Comparison of ENCODE assay signal across 1 cellular context in the genomic region with DNA sequence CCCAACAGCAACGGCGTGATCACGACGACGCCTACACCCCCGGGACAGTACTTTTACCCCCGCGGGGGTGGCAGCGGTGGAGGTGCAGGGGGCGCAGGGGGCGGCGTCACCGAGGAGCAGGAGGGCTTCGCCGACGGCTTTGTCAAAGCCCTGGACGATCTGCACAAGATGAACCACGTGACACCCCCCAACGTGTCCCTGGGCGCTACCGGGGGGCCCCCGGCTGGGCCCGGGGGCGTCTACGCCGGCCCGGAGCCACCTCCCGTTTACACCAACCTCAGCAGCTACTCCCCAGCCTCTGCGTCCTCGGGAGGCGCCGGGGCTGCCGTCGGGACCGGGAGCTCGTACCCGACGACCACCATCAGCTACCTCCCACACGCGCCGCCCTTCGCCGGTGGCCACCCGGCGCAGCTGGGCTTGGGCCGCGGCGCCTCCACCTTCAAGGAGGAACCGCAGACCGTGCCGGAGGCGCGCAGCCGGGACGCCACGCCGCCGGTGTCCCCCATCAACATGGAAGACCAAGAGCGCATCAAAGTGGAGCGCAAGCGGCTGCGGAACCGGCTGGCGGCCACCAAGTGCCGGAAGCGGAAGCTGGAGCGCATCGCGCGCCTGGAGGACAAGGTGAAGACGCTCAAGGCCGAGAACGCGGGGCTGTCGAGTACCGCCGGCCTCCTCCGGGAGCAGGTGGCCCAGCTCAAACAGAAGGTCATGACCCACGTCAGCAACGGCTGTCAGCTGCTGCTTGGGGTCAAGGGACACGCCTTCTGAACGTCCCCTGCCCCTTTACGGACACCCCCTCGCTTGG.
TF ChIP-seq lines count a peak whose summit lies in the region.

No MANE protein-coding gene starts in this region.

TF ChIP-seq in HepG2, 621 proteins besides CTCF, POLR2A, EP300 and RAD21 (continued from another document and continues in another):
- TF ChIP-seq ZBTB33 (CRISPR knock-in tag; IDR thresholded peaks at IDR 0.05) (0 out of 2 replicates have a peak, but pooled peaks have one; percentile 18), THAP7 (CRISPR knock-in tag; IDR thresholded peaks at IDR 0.05) (no peak), SRF (IDR thresholded peaks at IDR 0.05; ENCODE audit: low read depth, low read length) (no peak), XBP1 (CRISPR knock-in tag; IDR thresholded peaks at IDR 0.05) (no peak), PHF21A (CRISPR knock-in tag; IDR thresholded peaks at IDR 0.05) (peak; percentile 57), ZSCAN22 (CRISPR knock-in tag; IDR thresholded peaks at IDR 0.05) (no peak), TFDP2 (CRISPR knock-in tag; IDR thresholded peaks at IDR 0.05) (peak; percentile 80), ZNF773 (CRISPR knock-in tag; IDR thresholded peaks at IDR 0.05; ENCODE audit: borderline replicate concordance) (peak; percentile 45; the same call in 1 of the 2 replicates), ZNF501 (CRISPR knock-in tag; IDR thresholded peaks at IDR 0.05) (no peak), ZNF678 (CRISPR knock-in tag; IDR thresholded peaks at IDR 0.05) (no peak), ZFP62 (CRISPR knock-in tag; IDR thresholded peaks at IDR 0.05) (no peak), ZNF326 (CRISPR knock-in tag; IDR thresholded peaks at IDR 0.05; ENCODE audit: borderline replicate concordance) (no peak), GFI1 (CRISPR knock-in tag; IDR thresholded peaks at IDR 0.05; ENCODE audit: borderline replicate concordance) (peak; percentile 32; the same call in 1 of the 2 replicates), ZBTB7B (CRISPR knock-in tag; IDR thresholded peaks at IDR 0.05) (no peak; the same call in 1 of the 2 replicates), ZNF564 (CRISPR knock-in tag; IDR thresholded peaks at IDR 0.05) (peak; percentile 41; the same call in 1 of the 2 replicates), MTA3 (CRISPR knock-in tag; IDR thresholded peaks at IDR 0.05) (no peak), ZNF546 (CRISPR knock-in tag; conservative IDR thresholded peaks at IDR 0.05) (no peak), ZNF598 (CRISPR knock-in tag; IDR thresholded peaks at IDR 0.05; ENCODE audit: borderline replicate concordance) (no peak), HNRNPLL (IDR thresholded peaks at IDR 0.05; ENCODE audit: low read depth, low read length, poor library complexity, severe bottlenecking) (peak; percentile 58), TOPORS (CRISPR knock-in tag; IDR thresholded peaks at IDR 0.05) (no peak), ZNF576 (CRISPR knock-in tag; IDR thresholded peaks at IDR 0.05) (no peak), CREB1 (IDR thresholded peaks at IDR 0.05) (no peak), CREB1 (CRISPR knock-in tag; IDR thresholded peaks at IDR 0.05) (no peak), ZNF10 (CRISPR knock-in tag; IDR thresholded peaks at IDR 0.05; ENCODE audit: borderline replicate concordance, low read depth) (no peak), TCF12 (IDR thresholded peaks at IDR 0.05) (no peak), TCF12 (CRISPR knock-in tag; IDR thresholded peaks at IDR 0.05) (peak; percentile 56; the same call in 1 of the 2 replicates), ZNF850 (CRISPR knock-in tag; conservative IDR thresholded peaks at IDR 0.05) (no peak), NAIF1 (CRISPR knock-in tag; IDR thresholded peaks at IDR 0.05; ENCODE audit: borderline replicate concordance) (no peak; the same call in 1 of the 2 replicates), MBNL3 (CRISPR knock-in tag; conservative IDR thresholded peaks at IDR 0.05) (no peak), ZMAT5 (CRISPR knock-in tag; IDR thresholded peaks at IDR 0.05; ENCODE audit: borderline replicate concordance, low read depth) (no peak)
- TF ChIP-seq, protein P1, sequence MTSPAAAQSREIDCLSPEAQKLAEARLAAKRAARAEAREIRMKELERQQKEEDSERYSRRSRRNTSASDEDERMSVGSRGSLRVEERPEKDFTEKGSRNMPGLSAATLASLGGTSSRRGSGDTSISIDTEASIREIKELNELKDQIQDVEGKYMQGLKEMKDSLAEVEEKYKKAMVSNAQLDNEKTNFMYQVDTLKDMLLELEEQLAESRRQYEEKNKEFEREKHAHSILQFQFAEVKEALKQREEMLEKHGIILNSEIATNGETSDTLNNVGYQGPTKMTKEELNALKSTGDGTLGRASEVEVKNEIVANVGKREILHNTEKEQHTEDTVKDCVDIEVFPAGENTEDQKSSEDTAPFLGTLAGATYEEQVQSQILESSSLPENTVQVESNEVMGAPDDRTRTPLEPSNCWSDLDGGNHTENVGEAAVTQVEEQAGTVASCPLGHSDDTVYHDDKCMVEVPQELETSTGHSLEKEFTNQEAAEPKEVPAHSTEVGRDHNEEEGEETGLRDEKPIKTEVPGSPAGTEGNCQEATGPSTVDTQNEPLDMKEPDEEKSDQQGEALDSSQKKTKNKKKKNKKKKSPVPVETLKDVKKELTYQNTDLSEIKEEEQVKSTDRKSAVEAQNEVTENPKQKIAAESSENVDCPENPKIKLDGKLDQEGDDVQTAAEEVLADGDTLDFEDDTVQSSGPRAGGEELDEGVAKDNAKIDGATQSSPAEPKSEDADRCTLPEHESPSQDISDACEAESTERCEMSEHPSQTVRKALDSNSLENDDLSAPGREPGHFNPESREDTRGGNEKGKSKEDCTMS (CRISPR knock-in tag; conservative IDR thresholded peaks at IDR 0.05), result no peak
- TF ChIP-seq, protein P2, sequence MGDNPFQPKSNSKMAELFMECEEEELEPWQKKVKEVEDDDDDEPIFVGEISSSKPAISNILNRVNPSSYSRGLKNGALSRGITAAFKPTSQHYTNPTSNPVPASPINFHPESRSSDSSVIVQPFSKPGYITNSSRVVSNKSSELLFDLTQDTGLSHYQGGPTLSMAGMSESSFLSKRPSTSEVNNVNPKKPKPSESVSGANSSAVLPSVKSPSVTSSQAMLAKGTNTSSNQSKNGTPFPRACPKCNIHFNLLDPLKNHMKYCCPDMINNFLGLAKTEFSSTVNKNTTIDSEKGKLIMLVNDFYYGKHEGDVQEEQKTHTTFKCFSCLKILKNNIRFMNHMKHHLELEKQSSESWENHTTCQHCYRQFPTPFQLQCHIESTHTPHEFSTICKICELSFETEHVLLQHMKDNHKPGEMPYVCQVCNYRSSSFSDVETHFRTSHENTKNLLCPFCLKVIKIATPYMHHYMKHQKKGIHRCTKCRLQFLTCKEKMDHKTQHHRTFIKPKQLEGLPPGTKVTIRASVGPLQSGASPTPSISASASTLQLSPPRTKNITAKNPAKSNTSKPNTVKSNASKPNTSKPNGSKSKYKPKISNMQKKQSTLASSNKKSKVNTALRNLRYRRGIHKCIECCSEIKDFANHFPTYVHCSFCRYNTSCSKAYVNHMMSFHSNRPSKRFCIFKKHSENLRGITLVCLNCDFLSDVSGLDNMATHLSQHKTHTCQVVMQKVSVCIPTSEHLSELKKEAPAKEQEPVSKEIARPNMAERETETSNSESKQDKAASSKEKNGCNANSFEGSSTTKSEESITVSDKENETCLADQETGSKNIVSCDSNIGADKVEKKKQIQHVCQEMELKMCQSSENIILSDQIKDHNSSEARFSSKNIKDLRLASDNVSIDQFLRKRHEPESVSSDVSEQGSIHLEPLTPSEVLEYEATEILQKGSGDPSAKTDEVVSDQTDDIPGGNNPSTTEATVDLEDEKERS (CRISPR knock-in tag; IDR thresholded peaks at IDR 0.05), result no peak
- TF ChIP-seq, protein P3, sequence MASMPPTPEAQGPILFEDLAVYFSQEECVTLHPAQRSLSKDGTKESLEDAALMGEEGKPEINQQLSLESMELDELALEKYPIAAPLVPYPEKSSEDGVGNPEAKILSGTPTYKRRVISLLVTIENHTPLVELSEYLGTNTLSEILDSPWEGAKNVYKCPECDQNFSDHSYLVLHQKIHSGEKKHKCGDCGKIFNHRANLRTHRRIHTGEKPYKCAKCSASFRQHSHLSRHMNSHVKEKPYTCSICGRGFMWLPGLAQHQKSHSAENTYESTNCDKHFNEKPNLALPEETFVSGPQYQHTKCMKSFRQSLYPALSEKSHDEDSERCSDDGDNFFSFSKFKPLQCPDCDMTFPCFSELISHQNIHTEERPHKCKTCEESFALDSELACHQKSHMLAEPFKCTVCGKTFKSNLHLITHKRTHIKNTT (CRISPR knock-in tag; IDR thresholded peaks at IDR 0.05), result no peak
- TF ChIP-seq, protein P4, sequence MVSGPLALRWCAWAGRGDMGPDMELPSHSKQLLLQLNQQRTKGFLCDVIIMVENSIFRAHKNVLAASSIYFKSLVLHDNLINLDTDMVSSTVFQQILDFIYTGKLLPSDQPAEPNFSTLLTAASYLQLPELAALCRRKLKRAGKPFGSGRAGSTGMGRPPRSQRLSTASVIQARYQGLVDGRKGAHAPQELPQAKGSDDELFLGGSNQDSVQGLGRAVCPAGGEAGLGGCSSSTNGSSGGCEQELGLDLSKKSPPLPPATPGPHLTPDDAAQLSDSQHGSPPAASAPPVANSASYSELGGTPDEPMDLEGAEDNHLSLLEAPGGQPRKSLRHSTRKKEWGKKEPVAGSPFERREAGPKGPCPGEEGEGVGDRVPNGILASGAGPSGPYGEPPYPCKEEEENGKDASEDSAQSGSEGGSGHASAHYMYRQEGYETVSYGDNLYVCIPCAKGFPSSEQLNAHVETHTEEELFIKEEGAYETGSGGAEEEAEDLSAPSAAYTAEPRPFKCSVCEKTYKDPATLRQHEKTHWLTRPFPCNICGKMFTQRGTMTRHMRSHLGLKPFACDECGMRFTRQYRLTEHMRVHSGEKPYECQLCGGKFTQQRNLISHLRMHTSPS (CRISPR knock-in tag; IDR thresholded peaks at IDR 0.05; ENCODE audit: low read depth), result no peak; the same call in 1 of the 2 replicates
- TF ChIP-seq, protein P5, sequence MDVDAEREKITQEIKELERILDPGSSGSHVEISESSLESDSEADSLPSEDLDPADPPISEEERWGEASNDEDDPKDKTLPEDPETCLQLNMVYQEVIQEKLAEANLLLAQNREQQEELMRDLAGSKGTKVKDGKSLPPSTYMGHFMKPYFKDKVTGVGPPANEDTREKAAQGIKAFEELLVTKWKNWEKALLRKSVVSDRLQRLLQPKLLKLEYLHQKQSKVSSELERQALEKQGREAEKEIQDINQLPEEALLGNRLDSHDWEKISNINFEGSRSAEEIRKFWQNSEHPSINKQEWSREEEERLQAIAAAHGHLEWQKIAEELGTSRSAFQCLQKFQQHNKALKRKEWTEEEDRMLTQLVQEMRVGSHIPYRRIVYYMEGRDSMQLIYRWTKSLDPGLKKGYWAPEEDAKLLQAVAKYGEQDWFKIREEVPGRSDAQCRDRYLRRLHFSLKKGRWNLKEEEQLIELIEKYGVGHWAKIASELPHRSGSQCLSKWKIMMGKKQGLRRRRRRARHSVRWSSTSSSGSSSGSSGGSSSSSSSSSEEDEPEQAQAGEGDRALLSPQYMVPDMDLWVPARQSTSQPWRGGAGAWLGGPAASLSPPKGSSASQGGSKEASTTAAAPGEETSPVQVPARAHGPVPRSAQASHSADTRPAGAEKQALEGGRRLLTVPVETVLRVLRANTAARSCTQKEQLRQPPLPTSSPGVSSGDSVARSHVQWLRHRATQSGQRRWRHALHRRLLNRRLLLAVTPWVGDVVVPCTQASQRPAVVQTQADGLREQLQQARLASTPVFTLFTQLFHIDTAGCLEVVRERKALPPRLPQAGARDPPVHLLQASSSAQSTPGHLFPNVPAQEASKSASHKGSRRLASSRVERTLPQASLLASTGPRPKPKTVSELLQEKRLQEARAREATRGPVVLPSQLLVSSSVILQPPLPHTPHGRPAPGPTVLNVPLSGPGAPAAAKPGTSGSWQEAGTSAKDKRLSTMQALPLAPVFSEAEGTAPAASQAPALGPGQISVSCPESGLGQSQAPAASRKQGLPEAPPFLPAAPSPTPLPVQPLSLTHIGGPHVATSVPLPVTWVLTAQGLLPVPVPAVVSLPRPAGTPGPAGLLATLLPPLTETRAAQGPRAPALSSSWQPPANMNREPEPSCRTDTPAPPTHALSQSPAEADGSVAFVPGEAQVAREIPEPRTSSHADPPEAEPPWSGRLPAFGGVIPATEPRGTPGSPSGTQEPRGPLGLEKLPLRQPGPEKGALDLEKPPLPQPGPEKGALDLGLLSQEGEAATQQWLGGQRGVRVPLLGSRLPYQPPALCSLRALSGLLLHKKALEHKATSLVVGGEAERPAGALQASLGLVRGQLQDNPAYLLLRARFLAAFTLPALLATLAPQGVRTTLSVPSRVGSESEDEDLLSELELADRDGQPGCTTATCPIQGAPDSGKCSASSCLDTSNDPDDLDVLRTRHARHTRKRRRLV (CRISPR knock-in tag; IDR thresholded peaks at IDR 0.05), result no peak
